8 cellular contexts compared by ENCODE assay signal in genomic region chr7:14836571-14837189, GRCh38.
DNase-seq lines count a peak whose midpoint lies in the region; TF ChIP-seq lines count a peak whose summit lies in the region.

No MANE protein-coding gene starts in this region.

- H3K27ac ChIP-seq in neural cell (ENCODE audit: low read length) (no peak overlapping the region), WERI-Rb-1 (no peak overlapping the region), spleen (no peak overlapping the region)

- no peak overlapping the region for H3K9ac ChIP-seq in neural cell (ENCODE audit: low read length)

- DNase-seq in GM04504 (ENCODE audit: low read depth) (peak; percentile 66), NCI-H226 (peak; percentile 92), ecto neural progenitor cell (ENCODE audit: low spot score) (peak; percentile 67), WERI-Rb-1 (no peak), spleen (no peak), NCI-H82 treated with DMSO at 0.1 percent for 48 hours (lab: John Stamatoyannopoulos, UW; ENCODE audit: unreplicated experiment) (no peak), HUDEP-2 (lab: John Stamatoyannopoulos, UW; ENCODE audit: unreplicated experiment in 76 of 76) (no peak)

- H3K36me3 ChIP-seq in neural cell (ENCODE audit: insufficient read depth, low read length), result no peaks in the 10 kb centered on the region
- H3K36me3 ChIP-seq in WERI-Rb-1, result no peaks in the 10 kb centered on the region
- no peaks in the 10 kb centered on the region for H3K36me3 ChIP-seq in spleen

- H3K79me2 ChIP-seq in neural cell (replicated peaks; ENCODE audit: insufficient read depth, low read length), result no peaks in the 10 kb centered on the region

- H3K9me3 ChIP-seq in neural cell (ENCODE audit: low read length) (peaks cover under 1% of the 10 kb centered on the region), WERI-Rb-1 (ENCODE audit: severe bottlenecking) (no peaks in the 10 kb centered on the region), spleen (no peaks in the 10 kb centered on the region)

- TF ChIP-seq POLR2A in spleen (IDR thresholded peaks at IDR 0.05), result no peak

- 59 to 74% (median 68%) methylated on average over 6 of the region's 6 CpGs for WGBS in spleen, 5 donors

- intact Hi-C loops in spleen (cut with DNase I; ENCODE audit: low total_unique reads), result no loop called here

- H3K27me3 ChIP-seq in neural cell (ENCODE audit: insufficient read depth, low read depth, low read length) (no peaks in the 10 kb centered on the region), WERI-Rb-1 (ENCODE audit: insufficient read depth, low read depth, severe bottlenecking) (no peaks in the 10 kb centered on the region), spleen (replicated peaks in 1 of 7) (no peaks in the 10 kb centered on the region)

- peak overlapping the region; percentile 21 for H3K4me2 ChIP-seq in neural cell (ENCODE audit: low read length)

- H3K4me1 ChIP-seq in spleen, result no peaks in the 10 kb centered on the region

- no peak for TF ChIP-seq CTCF in neural cell (IDR thresholded peaks at IDR 0.05; ENCODE audit: poor library complexity, severe bottlenecking)
- no peak for TF ChIP-seq CTCF in WERI-Rb-1 (IDR thresholded peaks at IDR 0.05; ENCODE audit: low read depth, low read length)
- TF ChIP-seq CTCF in spleen (IDR thresholded peaks at IDR 0.05 in 8 of 11, conservative IDR thresholded peaks at IDR 0.05 in 3 of 11), result no peak

- peak overlapping the region; percentile 31 for H3K4me3 ChIP-seq in neural cell (ENCODE audit: low read length)
- no peak overlapping the region for H3K4me3 ChIP-seq in WERI-Rb-1 (ENCODE audit: low read depth, low read length)
- H3K4me3 ChIP-seq in spleen, result no peak overlapping the region

- no peak for TF ChIP-seq RAD21 in neural cell (conservative IDR thresholded peaks at IDR 0.05)

- H2AFZ ChIP-seq in neural cell (ENCODE audit: low read depth, low read length), result no peak overlapping the region

- no peaks in the 10 kb centered on the region for H4K20me1 ChIP-seq in neural cell (ENCODE audit: insufficient read depth)

- H3K9me2 ChIP-seq in neural cell (ENCODE audit: insufficient read depth, low read length), result no peaks in the 10 kb centered on the region

- H3F3A ChIP-seq in neural cell (ENCODE audit: insufficient read depth, low read length, poor library complexity, severe bottlenecking), result peaks cover 5% of the 10 kb centered on the region

- TF ChIP-seq EP300 in neural cell (conservative IDR thresholded peaks at IDR 0.05; ENCODE audit: poor library complexity, severe bottlenecking), result no peak

TF ChIP-seq in neural cell, 6 proteins besides CTCF, POLR2A, EP300 and RAD21:
- TF ChIP-seq SMC3 (conservative IDR thresholded peaks at IDR 0.05; ENCODE audit: poor library complexity) (no peak), POLR2AphosphoS5 (IDR thresholded peaks at IDR 0.05) (peak; percentile 55)

Comparison
In these comparisons a context has a peak if more than half of its experiments do, and no peak if none do; other contexts are left out.
1. DNase-seq: peak in GM04504 (single experiment), NCI-H226 (single experiment) and ecto neural progenitor cell (single experiment); none in WERI-Rb-1 (single experiment), spleen (single experiment), NCI-H82 treated with DMSO at 0.1 percent for 48 hours (single experiment) and HUDEP-2 (0 of 76).